In genomic region chrX:136608295-136608933, GRCh38 we compare ENCODE assay signal across 2 cellular contexts.
TF ChIP-seq lines count a peak whose summit lies in the region.

No MANE protein-coding gene starts in this region.

TF ChIP-seq in SK-N-SH, 30 proteins besides CTCF, POLR2A, EP300 and RAD21 (continued from another document):
- TF ChIP-seq FOSL2 (IDR thresholded peaks at IDR 0.05; ENCODE audit: borderline replicate concordance, low read depth) (no peak), MEF2A (IDR thresholded peaks at IDR 0.05; ENCODE audit: borderline replicate concordance, low read depth) (no peak), JUND (IDR thresholded peaks at IDR 0.05) (no peak)

TF ChIP-seq in GM12878, 131 proteins besides CTCF, POLR2A, EP300 and RAD21 (continued from another document):
- no peak for TF ChIP-seq ZBTB11 (CRISPR knock-in tag; IDR thresholded peaks at IDR 0.05)
